18 cellular contexts compared by ENCODE assay signal in genomic region chr1:154777151-154777550, GRCh38.
DNase-seq lines count a peak whose midpoint lies in the region; ATAC-seq and TF ChIP-seq lines count a peak whose summit lies in the region.
"Had no signal": no experiment of that assay in that cellular context is flagged by ENCODE, and none has a peak within 500 bp of the region (broad histone marks: within the 10 kb centered on the region; RNA-seq: fewer than 3 reads in every experiment).

No MANE protein-coding gene starts in this region.

- 83 to 85% methylated on average over 5 of the region's 5 CpGs for WGBS in aorta, 2 donors

- H3K4me3 ChIP-seq in neural cell (ENCODE audit: low read length) (no peak overlapping the region), aorta (ENCODE audit: low read length in 2 of 2) (no peak overlapping the region)
- H3K4me3 ChIP-seq: GM23338, MG63 had no signal

- H3K27me3 ChIP-seq in neural cell (ENCODE audit: insufficient read depth, low read depth, low read length) = no peaks in the 10 kb centered on the region
- H3K27me3 ChIP-seq in aorta (ENCODE audit: control insufficient read depth in 1 of 2, insufficient read depth in 2 of 2, low read length in 1 of 2) = no peaks in the 10 kb centered on the region
- H3K27me3 ChIP-seq: BE2C, MG63 had no signal

- no peak overlapping the region for H3K4me3 Mint-ChIP-seq in stimulated activated naive CD8-positive, alpha-beta T cell treated with anti-CD3 and anti-CD28 coated beads, Interleukin-15, amount 100 ng/mL, for 72 hours
- no peak overlapping the region for H3K4me3 Mint-ChIP-seq in activated T-helper 2 cell treated with anti-CD3 and anti-CD28 coated beads, Interferon-gamma antibody, Interleukin-2, Interleukin-4, amounts not matched to agents 10 μg/mL and 5 μg/mL and 100 μg/mL, durations not matched to agents 14 hours and 24 hours and 36 hours (ENCODE audit: low read depth)
- no peak overlapping the region for H3K4me3 Mint-ChIP-seq in T-helper 17 cell
- H3K4me3 Mint-ChIP-seq: CD4-positive, alpha-beta memory T cell; GM23338 had no signal

- no peak for TF ChIP-seq EP300 in neural cell (conservative IDR thresholded peaks at IDR 0.05; ENCODE audit: poor library complexity, severe bottlenecking)

- H3K4me1 ChIP-seq in aorta (ENCODE audit: control insufficient read depth in 1 of 2, insufficient read depth in 2 of 2, low read length in 2 of 2) = no peaks in the 10 kb centered on the region

- no peaks in the 10 kb centered on the region for H3K9me2 ChIP-seq in neural cell (ENCODE audit: insufficient read depth, low read length)

- no peak for TF ChIP-seq RAD21 in neural cell (conservative IDR thresholded peaks at IDR 0.05)

- no peaks in the 10 kb centered on the region for H4K20me1 ChIP-seq in neural cell (ENCODE audit: insufficient read depth)

- peak overlapping the region in 1 of 2 donors; percentile 27 for H3K27ac Mint-ChIP-seq in stimulated activated naive CD8-positive, alpha-beta T cell treated with anti-CD3 and anti-CD28 coated beads, Interleukin-15, amount 100 ng/mL, for 72 hours
- H3K27ac Mint-ChIP-seq in activated T-helper 2 cell treated with anti-CD3 and anti-CD28 coated beads, Interferon-gamma antibody, Interleukin-2, Interleukin-4, amounts not matched to agents 10 μg/mL and 5 μg/mL and 100 μg/mL, durations not matched to agents 14 hours and 24 hours and 36 hours = peak overlapping the region; percentile 13
- H3K27ac Mint-ChIP-seq in T-helper 17 cell = no peak overlapping the region
- H3K27ac Mint-ChIP-seq: GM23338 had no signal

- H3K36me3 Mint-ChIP-seq in activated T-helper 2 cell treated with anti-CD3 and anti-CD28 coated beads, Interferon-gamma antibody, Interleukin-2, Interleukin-4, amounts not matched to agents 10 μg/mL and 5 μg/mL and 100 μg/mL, durations not matched to agents 14 hours and 24 hours and 36 hours (ENCODE audit: low read depth) = no peaks in the 10 kb centered on the region
- no peaks in the 10 kb centered on the region for H3K36me3 Mint-ChIP-seq in T-helper 17 cell (ENCODE audit: low read depth)
- H3K36me3 Mint-ChIP-seq: CD4-positive, alpha-beta memory T cell had no signal

- peaks cover 5 to 13% of the 10 kb centered on the region in 2 donors for H3K9me3 Mint-ChIP-seq in stimulated activated naive CD8-positive, alpha-beta T cell treated with anti-CD3 and anti-CD28 coated beads, Interleukin-15, amount 100 ng/mL, for 72 hours
- peaks cover 9% of the 10 kb centered on the region for H3K9me3 Mint-ChIP-seq in activated T-helper 2 cell treated with anti-CD3 and anti-CD28 coated beads, Interferon-gamma antibody, Interleukin-2, Interleukin-4, amounts not matched to agents 10 μg/mL and 5 μg/mL and 100 μg/mL, durations not matched to agents 14 hours and 24 hours and 36 hours

- TF ChIP-seq CTCF in neural cell (IDR thresholded peaks at IDR 0.05; ENCODE audit: poor library complexity, severe bottlenecking) = no peak

- ATAC-seq in stimulated activated naive CD8-positive, alpha-beta T cell treated with anti-CD3 and anti-CD28 coated beads, Interleukin-15, Interleukin-2, amounts not matched to agents 100 U/mL and 50 U/mL, for 24 hours = peak; percentile 55
- ATAC-seq in stimulated activated naive CD8-positive, alpha-beta T cell treated with anti-CD3 and anti-CD28 coated beads, Interleukin-15, amount 100 ng/mL, for 72 hours = no peak
- no peak for ATAC-seq in aorta (ENCODE audit: low FRiP score)
- no peak for ATAC-seq in T-helper 17 cell
- ATAC-seq: GM23338 had no signal

- no peak overlapping the region for H2AFZ ChIP-seq in neural cell (ENCODE audit: low read depth, low read length)
- H2AFZ ChIP-seq: GM23338 had no signal

- peaks cover 26% of the 10 kb centered on the region for H3K4me1 Mint-ChIP-seq in stimulated activated naive CD8-positive, alpha-beta T cell treated with anti-CD3 and anti-CD28 coated beads, Interleukin-15, amount 100 ng/mL, for 72 hours
- H3K4me1 Mint-ChIP-seq in activated T-helper 2 cell treated with anti-CD3 and anti-CD28 coated beads, Interferon-gamma antibody, Interleukin-2, Interleukin-4, amounts not matched to agents 10 μg/mL and 5 μg/mL and 100 μg/mL, durations not matched to agents 14 hours and 24 hours and 36 hours (ENCODE audit: low read depth) = peaks cover 9% of the 10 kb centered on the region
- H3K4me1 Mint-ChIP-seq in T-helper 17 cell = no peaks in the 10 kb centered on the region

- intact Hi-C loops in activated T-helper 2 cell treated with anti-CD3 and anti-CD28 coated beads, Interferon-gamma antibody, Interleukin-2, Interleukin-4, amounts not matched to agents 10 μg/mL and 5 μg/mL and 100 μg/mL, durations not matched to agents 14 hours and 24 hours and 36 hours (cut with micrococcal nuclease) = no loop called here
- intact Hi-C loops in aorta (cut with DNase I) = no loop called here

- H3F3A ChIP-seq in neural cell (ENCODE audit: insufficient read depth, low read length, poor library complexity, severe bottlenecking) = no peaks in the 10 kb centered on the region

- no peaks in the 10 kb centered on the region for H3K79me2 ChIP-seq in neural cell (replicated peaks; ENCODE audit: insufficient read depth, low read length)

- H3K36me3 ChIP-seq in neural cell (ENCODE audit: insufficient read depth, low read length) (no peaks in the 10 kb centered on the region), aorta (ENCODE audit: control insufficient read depth in 1 of 2, insufficient read depth in 2 of 2, low read length in 1 of 2) (no peaks in the 10 kb centered on the region)
- H3K36me3 ChIP-seq: BE2C, MG63 had no signal

- no peaks in the 10 kb centered on the region for H3K27me3 Mint-ChIP-seq in stimulated activated naive CD8-positive, alpha-beta T cell treated with anti-CD3 and anti-CD28 coated beads, Interleukin-15, amount 100 ng/mL, for 72 hours
- H3K27me3 Mint-ChIP-seq in activated T-helper 2 cell treated with anti-CD3 and anti-CD28 coated beads, Interferon-gamma antibody, Interleukin-2, Interleukin-4, amounts not matched to agents 10 μg/mL and 5 μg/mL and 100 μg/mL, durations not matched to agents 14 hours and 24 hours and 36 hours (ENCODE audit: low read depth) = no peaks in the 10 kb centered on the region
- peaks cover 3% of the 10 kb centered on the region for H3K27me3 Mint-ChIP-seq in T-helper 17 cell

- no peak overlapping the region for H3K4me2 ChIP-seq in neural cell (ENCODE audit: low read length)
- H3K4me2 ChIP-seq: GM23338, KMS-11 had no signal

- H3K9me3 ChIP-seq in neural cell (ENCODE audit: low read length) = no peaks in the 10 kb centered on the region
- H3K9me3 ChIP-seq in aorta (ENCODE audit: control insufficient read depth, low read length) = peaks cover 1% of the 10 kb centered on the region
- no peaks in the 10 kb centered on the region for H3K9me3 ChIP-seq in T-helper 17 cell (ENCODE audit: control insufficient read depth, low read length, poor library complexity, severe bottlenecking)
- H3K9me3 ChIP-seq: MG63 had no signal

- H3K27ac ChIP-seq in neural cell (ENCODE audit: low read length) (peak overlapping the region; percentile 84), aorta (ENCODE audit: low read depth in 1 of 2, low read length in 2 of 2) (no peak overlapping the region)
- H3K27ac ChIP-seq: KMS-11 had no signal

- no peak overlapping the region for H3K9ac ChIP-seq in neural cell (ENCODE audit: low read length)
- H3K9ac ChIP-seq: KMS-11 had no signal

- DNase-seq in stimulated activated naive CD8-positive, alpha-beta T cell treated with anti-CD3 and anti-CD28 coated beads, Interleukin-15, Interleukin-2, amounts not matched to agents 100 U/mL and 50 U/mL, for 24 hours = no peak
- no peak for DNase-seq in stimulated activated naive CD8-positive, alpha-beta T cell treated with anti-CD3 and anti-CD28 coated beads, Interleukin-15, amount 100 ng/mL, for 72 hours
- no peak for DNase-seq in activated T-helper 2 cell treated with anti-CD3 and anti-CD28 coated beads, Interferon-gamma antibody, Interleukin-2, Interleukin-4, amounts not matched to agents 10 μg/mL and 5 μg/mL and 100 μg/mL, durations not matched to agents 14 hours and 24 hours and 36 hours (ENCODE audit: low spot score)
- DNase-seq in aorta = peak; percentile 10 to 32
- DNase-seq in stimulated activated CD4-positive, alpha-beta T cell treated with anti-CD3 and anti-CD28 coated beads, Interleukin-4, amount 100 ng/mL, for 4 hours = no peak
- no peak for DNase-seq in NCI-H2081 (lab: John Stamatoyannopoulos, UW)
- DNase-seq in T-helper 17 cell = no peak
- DNase-seq: BE2C; CD4-positive, alpha-beta memory T cell; DND-41; MG63; NCI-H1092 treated with DMSO at 0.1 percent for 48 hours; NCI-H1694 treated with DMSO at 0.1 percent for 48 hours; NCI-H774; SHP77 had no signal

TF ChIP-seq in neural cell, 6 proteins besides CTCF, POLR2A, EP300 and RAD21:
- TF ChIP-seq POLR2AphosphoS5 (IDR thresholded peaks at IDR 0.05) (no peak), TAF1 (IDR thresholded peaks at IDR 0.05; ENCODE audit: low read depth) (no peak), EZH2 (IDR thresholded peaks at IDR 0.05; ENCODE audit: borderline replicate concordance, insufficient read depth, low read length, poor library complexity, severe bottlenecking) (no peak), SMC3 (conservative IDR thresholded peaks at IDR 0.05; ENCODE audit: poor library complexity) (no peak), REST (IDR thresholded peaks at IDR 0.05; ENCODE audit: borderline replicate concordance) (no peak), MXI1 (conservative IDR thresholded peaks at IDR 0.05; ENCODE audit: poor library complexity, severe bottlenecking) (no peak)

Comparison
In these comparisons a context has a peak if more than half of its experiments do, and no peak if none do; other contexts are left out.
1. DNase-seq: peak in aorta (2 of 2); none in stimulated activated naive CD8-positive, alpha-beta T cell treated with anti-CD3 and anti-CD28 coated beads, Interleukin-15, Interleukin-2, amounts not matched to agents 100 U/mL and 50 U/mL, for 24 hours (single experiment), stimulated activated naive CD8-positive, alpha-beta T cell treated with anti-CD3 and anti-CD28 coated beads, Interleukin-15, amount 100 ng/mL, for 72 hours (0 of 2), activated T-helper 2 cell treated with anti-CD3 and anti-CD28 coated beads, Interferon-gamma antibody, Interleukin-2, Interleukin-4, amounts not matched to agents 10 μg/mL and 5 μg/mL and 100 μg/mL, durations not matched to agents 14 hours and 24 hours and 36 hours (single experiment), stimulated activated CD4-positive, alpha-beta T cell treated with anti-CD3 and anti-CD28 coated beads, Interleukin-4, amount 100 ng/mL, for 4 hours (0 of 2), NCI-H2081 (0 of 2) and T-helper 17 cell (0 of 3).